Comparison of ENCODE assay signal across 22 cellular contexts in the genomic region with DNA sequence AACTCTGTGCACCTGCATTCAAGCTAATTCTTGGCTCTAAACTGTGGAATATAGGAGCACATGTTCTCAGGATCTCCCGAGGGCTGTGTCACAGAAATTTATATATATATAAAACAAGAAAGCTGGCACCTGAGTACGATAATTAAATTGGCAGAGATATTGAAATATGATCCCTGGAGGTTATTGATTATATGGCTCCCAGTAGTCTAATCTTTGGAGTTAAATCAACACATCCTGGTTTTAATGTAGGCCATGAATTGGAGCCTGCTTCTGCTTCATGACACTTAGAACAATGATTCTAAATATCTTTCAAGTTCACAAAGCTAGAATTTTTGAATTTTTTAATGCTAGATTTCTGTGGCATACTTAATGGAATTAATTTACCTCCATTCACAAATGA.
"Had no signal": no experiment of that assay in that cellular context is flagged by ENCODE, and none has a peak within 500 bp of the region (broad histone marks: within the 10 kb centered on the region; RNA-seq: fewer than 3 reads in every experiment).

No MANE protein-coding gene starts in this region.

- H3K27me3 ChIP-seq: dorsolateral prefrontal cortex, gastrocnemius medialis, neural progenitor cell, right atrium auricular region, stomach, thyroid gland, vagina had no signal

- H3K9me3 ChIP-seq: gastrocnemius medialis, prostate gland, right atrium auricular region, stomach, thyroid gland, vagina had no signal

- H3K36me3 ChIP-seq: gastrocnemius medialis, neural progenitor cell, prostate gland, right atrium auricular region, stomach, thyroid gland, vagina had no signal

- H3K4me3 ChIP-seq: dorsolateral prefrontal cortex, gastrocnemius medialis, lung, neural progenitor cell, prostate gland, right atrium auricular region, stomach, thyroid gland, vagina had no signal

- H3K4me1 ChIP-seq: gastrocnemius medialis, neural progenitor cell, prostate gland, right atrium auricular region, thyroid gland, vagina had no signal

- DNase-seq: dorsolateral prefrontal cortex; effector CD4-positive, alpha-beta T cell; endodermal cell; foreskin fibroblast; gastrocnemius medialis; head of caudate nucleus; naive thymus-derived CD4-positive, alpha-beta T cell; stimulated activated CD4-positive, alpha-beta T cell treated with anti-CD3 and anti-CD28 coated beads, Interleukin-2, amount 100 ng/mL, for 24 hours; stimulated activated CD4-positive, alpha-beta T cell treated with anti-CD3 and anti-CD28 coated beads, Interleukin-4, amount 100 ng/mL, for 24 hours; stimulated activated naive CD4-positive, alpha-beta T cell treated with Interleukin-2 at 50 U/mL for 16 hours; stomach; thyroid gland; trophoblast cell had no signal

- ATAC-seq: esophagus mucosa; gastrocnemius medialis; naive thymus-derived CD4-positive, alpha-beta T cell; sciatic nerve; stimulated activated effector memory CD8-positive, alpha-beta T cell treated with anti-CD3 and anti-CD28 coated beads, Interleukin-12 subunit alpha, Interleukin-12 subunit beta, amount 100 ng/mL, for 72 hours had no signal

- H3K27ac ChIP-seq: dorsolateral prefrontal cortex, epithelial cell of prostate, gastrocnemius medialis, neural progenitor cell, prostate gland, right atrium auricular region, stomach, thyroid gland, vagina had no signal
